In genomic region chr10:69124558-69125121, GRCh38 we compare ENCODE assay signal across 1 cellular context.
TF ChIP-seq lines count a peak whose summit lies in the region.

No MANE protein-coding gene starts in this region.

TF ChIP-seq in K562, 482 proteins besides CTCF, POLR2A, EP300 and RAD21 (continued from another document):
- TF ChIP-seq, protein P1, sequence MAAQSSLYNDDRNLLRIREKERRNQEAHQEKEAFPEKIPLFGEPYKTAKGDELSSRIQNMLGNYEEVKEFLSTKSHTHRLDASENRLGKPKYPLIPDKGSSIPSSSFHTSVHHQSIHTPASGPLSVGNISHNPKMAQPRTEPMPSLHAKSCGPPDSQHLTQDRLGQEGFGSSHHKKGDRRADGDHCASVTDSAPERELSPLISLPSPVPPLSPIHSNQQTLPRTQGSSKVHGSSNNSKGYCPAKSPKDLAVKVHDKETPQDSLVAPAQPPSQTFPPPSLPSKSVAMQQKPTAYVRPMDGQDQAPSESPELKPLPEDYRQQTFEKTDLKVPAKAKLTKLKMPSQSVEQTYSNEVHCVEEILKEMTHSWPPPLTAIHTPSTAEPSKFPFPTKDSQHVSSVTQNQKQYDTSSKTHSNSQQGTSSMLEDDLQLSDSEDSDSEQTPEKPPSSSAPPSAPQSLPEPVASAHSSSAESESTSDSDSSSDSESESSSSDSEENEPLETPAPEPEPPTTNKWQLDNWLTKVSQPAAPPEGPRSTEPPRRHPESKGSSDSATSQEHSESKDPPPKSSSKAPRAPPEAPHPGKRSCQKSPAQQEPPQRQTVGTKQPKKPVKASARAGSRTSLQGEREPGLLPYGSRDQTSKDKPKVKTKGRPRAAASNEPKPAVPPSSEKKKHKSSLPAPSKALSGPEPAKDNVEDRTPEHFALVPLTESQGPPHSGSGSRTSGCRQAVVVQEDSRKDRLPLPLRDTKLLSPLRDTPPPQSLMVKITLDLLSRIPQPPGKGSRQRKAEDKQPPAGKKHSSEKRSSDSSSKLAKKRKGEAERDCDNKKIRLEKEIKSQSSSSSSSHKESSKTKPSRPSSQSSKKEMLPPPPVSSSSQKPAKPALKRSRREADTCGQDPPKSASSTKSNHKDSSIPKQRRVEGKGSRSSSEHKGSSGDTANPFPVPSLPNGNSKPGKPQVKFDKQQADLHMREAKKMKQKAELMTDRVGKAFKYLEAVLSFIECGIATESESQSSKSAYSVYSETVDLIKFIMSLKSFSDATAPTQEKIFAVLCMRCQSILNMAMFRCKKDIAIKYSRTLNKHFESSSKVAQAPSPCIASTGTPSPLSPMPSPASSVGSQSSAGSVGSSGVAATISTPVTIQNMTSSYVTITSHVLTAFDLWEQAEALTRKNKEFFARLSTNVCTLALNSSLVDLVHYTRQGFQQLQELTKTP (IDR thresholded peaks at IDR 0.05; ENCODE audit: low read depth in 1 of 2, partially characterized antibody in 2 of 2): peak in 1 of 2 experiments; percentile 23
- TF ChIP-seq MEF2D (tag; conservative IDR thresholded peaks at IDR 0.05; ENCODE audit: low read depth) (0 out of 2 replicates have a peak, but pooled peaks have one; percentile 21), DMBX1 (CRISPR knock-in tag; IDR thresholded peaks at IDR 0.05; ENCODE audit: borderline replicate concordance) (peak; percentile 41; the same call in 1 of the 2 replicates), ZNF785 (CRISPR knock-in tag; IDR thresholded peaks at IDR 0.05) (no peak), TAF1 (IDR thresholded peaks at IDR 0.05; ENCODE audit: control insufficient read depth, extremely low read depth, insufficient read depth, low read length, severe bottlenecking) (peak; percentile 15), SAFB2 (IDR thresholded peaks at IDR 0.05; ENCODE audit: borderline replicate concordance, low read depth, low read length, severe bottlenecking) (no peak), ZBTB7A (IDR thresholded peaks at IDR 0.05; ENCODE audit: borderline replicate concordance, control insufficient read depth, low read depth, low read length) (peak; percentile 86), SIN3A (IDR thresholded peaks at IDR 0.05; ENCODE audit: borderline replicate concordance in 2 of 2, control insufficient read depth in 1 of 2, low read depth in 2 of 2, low read length in 2 of 2) (0 out of 4 replicates have a peak, but pooled peaks of 1 of the 2 experiments have one; percentile 9), GTF3C2 (IDR thresholded peaks at IDR 0.05; ENCODE audit: borderline replicate concordance, extremely low read depth, insufficient read length) (no peak), ARNT (IDR thresholded peaks at IDR 0.05) (peak; percentile 37 to 41; a peak in 1 of 4 replicates), NKRF (IDR thresholded peaks at IDR 0.05; ENCODE audit: borderline replicate concordance) (peak; percentile 37; the same call in 1 of the 2 replicates), ZKSCAN8 (CRISPR knock-in tag; IDR thresholded peaks at IDR 0.05) (peak; percentile 99), ZNF197 (CRISPR knock-in tag; IDR thresholded peaks at IDR 0.05; ENCODE audit: low read depth) (0 out of 2 replicates have a peak, but pooled peaks have one; percentile 8), ZNF511 (CRISPR knock-in tag; IDR thresholded peaks at IDR 0.05) (0 out of 2 replicates have a peak, but pooled peaks have one; percentile 19), PRDM10 (IDR thresholded peaks at IDR 0.05; ENCODE audit: partially characterized antibody) (no peak), STAT5A (IDR thresholded peaks at IDR 0.05; ENCODE audit: borderline replicate concordance, low read length) (peak; percentile 27; the same call in 1 of the 2 replicates), L3MBTL2 (IDR thresholded peaks at IDR 0.05) (peak; percentile 3; the same call in 1 of the 2 replicates), ARID1B (IDR thresholded peaks at IDR 0.05) (0 out of 2 replicates have a peak, but pooled peaks have one; percentile 6), CC2D1A (IDR thresholded peaks at IDR 0.05) (peak; percentile 100), KDM2B (CRISPR knock-in tag; IDR thresholded peaks at IDR 0.05) (0 out of 2 replicates have a peak, but pooled peaks have one; percentile 43), FOXA3 (CRISPR knock-in tag; conservative IDR thresholded peaks at IDR 0.05 in 1 of 2, IDR thresholded peaks at IDR 0.05 in 1 of 2) (0 out of 4 replicates have a peak, but pooled peaks of 1 of the 2 experiments have one; percentile 40), TEAD1 (CRISPR knock-in tag; IDR thresholded peaks at IDR 0.05) (peak in 1 of 2 experiments; percentile 72; a peak in 2 of 4 replicates), SOX6 (IDR thresholded peaks at IDR 0.05) (no peak), HDAC2 (IDR thresholded peaks at IDR 0.05) (0 out of 2 replicates have a peak, but pooled peaks have one; percentile 35), ZBED1 (IDR thresholded peaks at IDR 0.05) (0 out of 2 replicates have a peak, but pooled peaks have one; percentile 12), KLF16 (IDR thresholded peaks at IDR 0.05) (no peak), ZBTB1 (CRISPR knock-in tag; IDR thresholded peaks at IDR 0.05; ENCODE audit: borderline replicate concordance, low read depth) (0 out of 2 replicates have a peak, but pooled peaks have one; percentile 32), BRD9 (IDR thresholded peaks at IDR 0.05; ENCODE audit: low read depth, partially characterized antibody) (peak; percentile 41), ZC3H8 (IDR thresholded peaks at IDR 0.05) (no peak), SMARCA4 (IDR thresholded peaks at IDR 0.05) (0 out of 2 replicates have a peak, but pooled peaks have one; percentile 22), EHMT2 (IDR thresholded peaks at IDR 0.05) (peak; percentile 80), FOXP1 (CRISPR knock-in tag; IDR thresholded peaks at IDR 0.05) (peak; percentile 75; the same call in 1 of the 2 replicates), RBFOX2 (IDR thresholded peaks at IDR 0.05; ENCODE audit: low read depth, low read length) (no peak), OTX1 (CRISPR knock-in tag; IDR thresholded peaks at IDR 0.05) (0 out of 2 replicates have a peak, but pooled peaks have one; percentile 22), ZNF431 (CRISPR knock-in tag; IDR thresholded peaks at IDR 0.05) (0 out of 2 replicates have a peak, but pooled peaks have one; percentile 62), BDP1 (IDR thresholded peaks at IDR 0.05; ENCODE audit: insufficient read depth, insufficient read length) (no peak)
- TF ChIP-seq, protein P2, sequence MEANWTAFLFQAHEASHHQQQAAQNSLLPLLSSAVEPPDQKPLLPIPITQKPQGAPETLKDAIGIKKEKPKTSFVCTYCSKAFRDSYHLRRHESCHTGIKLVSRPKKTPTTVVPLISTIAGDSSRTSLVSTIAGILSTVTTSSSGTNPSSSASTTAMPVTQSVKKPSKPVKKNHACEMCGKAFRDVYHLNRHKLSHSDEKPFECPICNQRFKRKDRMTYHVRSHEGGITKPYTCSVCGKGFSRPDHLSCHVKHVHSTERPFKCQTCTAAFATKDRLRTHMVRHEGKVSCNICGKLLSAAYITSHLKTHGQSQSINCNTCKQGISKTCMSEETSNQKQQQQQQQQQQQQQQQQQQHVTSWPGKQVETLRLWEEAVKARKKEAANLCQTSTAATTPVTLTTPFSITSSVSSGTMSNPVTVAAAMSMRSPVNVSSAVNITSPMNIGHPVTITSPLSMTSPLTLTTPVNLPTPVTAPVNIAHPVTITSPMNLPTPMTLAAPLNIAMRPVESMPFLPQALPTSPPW (CRISPR knock-in tag; IDR thresholded peaks at IDR 0.05): 0 out of 2 replicates have a peak, but pooled peaks have one; percentile 62
TF ChIP-seq in K562: peak in this region for 47.
